ENCODE assay signal across 10 cellular contexts in genomic region chr15:25783134-25783533, GRCh38.
"Had no signal": no experiment of that assay in that cellular context is flagged by ENCODE, and none has a peak within 500 bp of the region (broad histone marks: within the 10 kb centered on the region; RNA-seq: fewer than 3 reads in every experiment).

No MANE protein-coding gene starts in this region.

- H3K36me3 Mint-ChIP-seq: brain had no signal

- ATAC-seq: esophagus mucosa, left lobe of liver had no signal

- H3K9me3 ChIP-seq: heart right ventricle, ovary, upper lobe of right lung had no signal

- H3K27me3 ChIP-seq: heart right ventricle, ovary, upper lobe of right lung had no signal

- DNase-seq: amygdala, heart right ventricle, upper lobe of right lung had no signal

- H3K4me3 Mint-ChIP-seq: activated CD4-positive, alpha-beta memory T cell treated with anti-CD3 and anti-CD28 coated beads for 36 hours; activated T-cell treated with anti-CD3 and anti-CD28 coated beads, Interleukin-2, amount 50 U/mL, for 72 hours; brain; nephron had no signal

- H3K27ac Mint-ChIP-seq: activated CD4-positive, alpha-beta memory T cell treated with anti-CD3 and anti-CD28 coated beads for 36 hours; activated T-cell treated with anti-CD3 and anti-CD28 coated beads, Interleukin-2, amount 50 U/mL, for 72 hours; brain; nephron had no signal

- H3K36me3 ChIP-seq: ovary had no signal

- H3K27me3 Mint-ChIP-seq: activated CD4-positive, alpha-beta memory T cell treated with anti-CD3 and anti-CD28 coated beads for 36 hours; brain had no signal

- H3K4me3 ChIP-seq: heart right ventricle, ovary, upper lobe of right lung had no signal

- H3K9me3 Mint-ChIP-seq: activated CD4-positive, alpha-beta memory T cell treated with anti-CD3 and anti-CD28 coated beads for 36 hours; activated T-cell treated with anti-CD3 and anti-CD28 coated beads, Interleukin-2, amount 50 U/mL, for 72 hours; brain; nephron had no signal

- H3K27ac ChIP-seq: ovary, upper lobe of right lung had no signal
